1 cellular context compared by ENCODE assay signal in the genomic region with DNA sequence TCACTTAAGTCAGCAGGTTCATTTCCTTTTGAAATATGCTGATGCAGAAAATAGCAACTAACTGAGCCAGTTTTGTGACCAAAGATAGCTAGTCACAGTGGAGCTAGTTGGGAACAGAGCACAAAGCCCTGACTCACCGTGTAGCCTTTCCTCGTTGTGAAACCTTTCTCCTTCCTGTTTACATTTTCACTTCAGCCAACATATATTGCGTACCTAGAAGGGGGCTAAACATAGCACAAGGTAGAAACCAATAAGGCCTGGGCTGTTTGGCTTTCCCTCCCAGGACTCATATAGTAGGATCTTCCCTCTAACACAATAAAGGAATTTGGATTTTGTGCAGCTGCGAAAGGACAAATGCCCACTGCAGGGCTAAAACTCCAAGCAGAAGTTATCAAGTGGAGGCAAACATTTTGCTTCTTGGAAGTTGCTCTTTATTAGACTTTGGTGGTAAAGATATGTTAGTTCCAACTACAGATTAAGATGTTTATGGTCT.
TF ChIP-seq lines count a peak whose summit lies in the region.

No MANE protein-coding gene starts in this region.

TF ChIP-seq in HepG2, 621 proteins besides CTCF, POLR2A, EP300 and RAD21 (continued from another document and continues in another):
- TF ChIP-seq, protein P1, sequence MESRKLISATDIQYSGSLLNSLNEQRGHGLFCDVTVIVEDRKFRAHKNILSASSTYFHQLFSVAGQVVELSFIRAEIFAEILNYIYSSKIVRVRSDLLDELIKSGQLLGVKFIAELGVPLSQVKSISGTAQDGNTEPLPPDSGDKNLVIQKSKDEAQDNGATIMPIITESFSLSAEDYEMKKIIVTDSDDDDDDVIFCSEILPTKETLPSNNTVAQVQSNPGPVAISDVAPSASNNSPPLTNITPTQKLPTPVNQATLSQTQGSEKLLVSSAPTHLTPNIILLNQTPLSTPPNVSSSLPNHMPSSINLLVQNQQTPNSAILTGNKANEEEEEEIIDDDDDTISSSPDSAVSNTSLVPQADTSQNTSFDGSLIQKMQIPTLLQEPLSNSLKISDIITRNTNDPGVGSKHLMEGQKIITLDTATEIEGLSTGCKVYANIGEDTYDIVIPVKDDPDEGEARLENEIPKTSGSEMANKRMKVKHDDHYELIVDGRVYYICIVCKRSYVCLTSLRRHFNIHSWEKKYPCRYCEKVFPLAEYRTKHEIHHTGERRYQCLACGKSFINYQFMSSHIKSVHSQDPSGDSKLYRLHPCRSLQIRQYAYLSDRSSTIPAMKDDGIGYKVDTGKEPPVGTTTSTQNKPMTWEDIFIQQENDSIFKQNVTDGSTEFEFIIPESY (CRISPR knock-in tag; IDR thresholded peaks at IDR 0.05): peak; percentile 54
- TF ChIP-seq, protein P2, sequence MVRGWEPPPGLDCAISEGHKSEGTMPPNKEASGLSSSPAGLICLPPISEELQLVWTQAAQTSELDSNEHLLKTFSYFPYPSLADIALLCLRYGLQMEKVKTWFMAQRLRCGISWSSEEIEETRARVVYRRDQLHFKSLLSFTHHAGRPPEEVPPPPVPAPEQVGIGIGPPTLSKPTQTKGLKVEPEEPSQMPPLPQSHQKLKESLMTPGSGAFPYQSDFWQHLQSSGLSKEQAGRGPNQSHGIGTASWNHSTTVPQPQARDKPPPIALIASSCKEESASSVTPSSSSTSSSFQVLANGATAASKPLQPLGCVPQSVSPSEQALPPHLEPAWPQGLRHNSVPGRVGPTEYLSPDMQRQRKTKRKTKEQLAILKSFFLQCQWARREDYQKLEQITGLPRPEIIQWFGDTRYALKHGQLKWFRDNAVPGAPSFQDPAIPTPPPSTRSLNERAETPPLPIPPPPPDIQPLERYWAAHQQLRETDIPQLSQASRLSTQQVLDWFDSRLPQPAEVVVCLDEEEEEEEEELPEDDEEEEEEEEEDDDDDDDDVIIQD (CRISPR knock-in tag; IDR thresholded peaks at IDR 0.05; ENCODE audit: low read depth): peak; percentile 91
- TF ChIP-seq, protein P3, sequence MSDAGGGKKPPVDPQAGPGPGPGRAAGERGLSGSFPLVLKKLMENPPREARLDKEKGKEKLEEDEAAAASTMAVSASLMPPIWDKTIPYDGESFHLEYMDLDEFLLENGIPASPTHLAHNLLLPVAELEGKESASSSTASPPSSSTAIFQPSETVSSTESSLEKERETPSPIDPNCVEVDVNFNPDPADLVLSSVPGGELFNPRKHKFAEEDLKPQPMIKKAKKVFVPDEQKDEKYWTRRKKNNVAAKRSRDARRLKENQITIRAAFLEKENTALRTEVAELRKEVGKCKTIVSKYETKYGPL (CRISPR knock-in tag; IDR thresholded peaks at IDR 0.05): no peak
- TF ChIP-seq ONECUT2 (CRISPR knock-in tag; IDR thresholded peaks at IDR 0.05) (no peak), TAF1 (CRISPR knock-in tag; IDR thresholded peaks at IDR 0.05) (peak; percentile 43; the same call in 1 of the 2 replicates), ELF3 (CRISPR knock-in tag; IDR thresholded peaks at IDR 0.05) (peak; percentile 99), ZBTB21 (CRISPR knock-in tag; IDR thresholded peaks at IDR 0.05) (peak; percentile 74; the same call in 1 of the 2 replicates), ZNF878 (CRISPR knock-in tag; IDR thresholded peaks at IDR 0.05) (peak; percentile 81; the same call in 1 of the 2 replicates), ZKSCAN8 (CRISPR knock-in tag; IDR thresholded peaks at IDR 0.05; ENCODE audit: borderline replicate concordance) (peak; percentile 97), CBFB (CRISPR knock-in tag; IDR thresholded peaks at IDR 0.05) (no peak), AKAP8 (CRISPR knock-in tag; IDR thresholded peaks at IDR 0.05) (no peak), FOXP1 (IDR thresholded peaks at IDR 0.05) (peak; percentile 98), FOXP1 (CRISPR knock-in tag; IDR thresholded peaks at IDR 0.05) (peak; percentile 99), NR2F6 (IDR thresholded peaks at IDR 0.05) (peak; percentile 63), NR2F6 (CRISPR knock-in tag; IDR thresholded peaks at IDR 0.05) (peak; percentile 82), ATF7 (IDR thresholded peaks at IDR 0.05) (peak; percentile 21; the same call in 1 of the 2 replicates), ATF7 (CRISPR knock-in tag; IDR thresholded peaks at IDR 0.05) (no peak; the same call in 1 of the 2 replicates), ZMYM4 (CRISPR knock-in tag; IDR thresholded peaks at IDR 0.05) (peak; percentile 86), SUZ12 (IDR thresholded peaks at IDR 0.05; ENCODE audit: low read depth, low read length) (no peak), POLR2G (IDR thresholded peaks at IDR 0.05; ENCODE audit: low read depth, low read length) (peak; percentile 67), SIN3B (IDR thresholded peaks at IDR 0.05; ENCODE audit: low read length) (peak; percentile 35; the same call in 1 of the 2 replicates), ZNF816 (CRISPR knock-in tag; IDR thresholded peaks at IDR 0.05; ENCODE audit: borderline replicate concordance) (peak; percentile 84)
- TF ChIP-seq, protein P4, sequence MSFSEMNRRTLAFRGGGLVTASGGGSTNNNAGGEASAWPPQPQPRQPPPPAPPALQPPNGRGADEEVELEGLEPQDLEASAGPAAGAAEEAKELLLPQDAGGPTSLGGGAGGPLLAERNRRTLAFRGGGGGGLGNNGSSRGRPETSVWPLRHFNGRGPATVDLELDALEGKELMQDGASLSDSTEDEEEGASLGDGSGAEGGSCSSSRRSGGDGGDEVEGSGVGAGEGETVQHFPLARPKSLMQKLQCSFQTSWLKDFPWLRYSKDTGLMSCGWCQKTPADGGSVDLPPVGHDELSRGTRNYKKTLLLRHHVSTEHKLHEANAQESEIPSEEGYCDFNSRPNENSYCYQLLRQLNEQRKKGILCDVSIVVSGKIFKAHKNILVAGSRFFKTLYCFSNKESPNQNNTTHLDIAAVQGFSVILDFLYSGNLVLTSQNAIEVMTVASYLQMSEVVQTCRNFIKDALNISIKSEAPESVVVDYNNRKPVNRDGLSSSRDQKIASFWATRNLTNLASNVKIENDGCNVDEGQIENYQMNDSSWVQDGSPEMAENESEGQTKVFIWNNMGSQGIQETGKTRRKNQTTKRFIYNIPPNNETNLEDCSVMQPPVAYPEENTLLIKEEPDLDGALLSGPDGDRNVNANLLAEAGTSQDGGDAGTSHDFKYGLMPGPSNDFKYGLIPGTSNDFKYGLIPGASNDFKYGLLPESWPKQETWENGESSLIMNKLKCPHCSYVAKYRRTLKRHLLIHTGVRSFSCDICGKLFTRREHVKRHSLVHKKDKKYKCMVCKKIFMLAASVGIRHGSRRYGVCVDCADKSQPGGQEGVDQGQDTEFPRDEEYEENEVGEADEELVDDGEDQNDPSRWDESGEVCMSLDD (CRISPR knock-in tag; IDR thresholded peaks at IDR 0.05; ENCODE audit: borderline replicate concordance): peak; percentile 37; the same call in 1 of the 2 replicates
- TF ChIP-seq, protein P5, sequence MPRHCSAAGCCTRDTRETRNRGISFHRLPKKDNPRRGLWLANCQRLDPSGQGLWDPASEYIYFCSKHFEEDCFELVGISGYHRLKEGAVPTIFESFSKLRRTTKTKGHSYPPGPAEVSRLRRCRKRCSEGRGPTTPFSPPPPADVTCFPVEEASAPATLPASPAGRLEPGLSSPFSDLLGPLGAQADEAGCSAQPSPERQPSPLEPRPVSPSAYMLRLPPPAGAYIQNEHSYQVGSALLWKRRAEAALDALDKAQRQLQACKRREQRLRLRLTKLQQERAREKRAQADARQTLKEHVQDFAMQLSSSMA (CRISPR knock-in tag; IDR thresholded peaks at IDR 0.05): no peak
- TF ChIP-seq, protein P6, sequence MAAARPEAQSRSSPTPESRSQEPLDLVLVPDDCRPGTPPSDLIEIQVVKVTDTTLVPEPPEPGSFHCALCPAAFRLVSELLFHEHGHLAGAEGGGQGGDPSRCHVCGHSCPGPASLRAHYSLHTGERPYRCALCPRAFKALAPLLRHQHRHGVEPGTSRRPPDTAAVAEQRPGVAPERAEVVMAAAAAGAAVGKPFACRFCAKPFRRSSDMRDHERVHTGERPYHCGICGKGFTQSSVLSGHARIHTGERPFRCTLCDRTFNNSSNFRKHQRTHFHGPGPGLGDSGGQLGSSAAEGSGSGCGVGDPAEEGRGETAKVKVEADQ (CRISPR knock-in tag; IDR thresholded peaks at IDR 0.05; ENCODE audit: borderline replicate concordance): 0 out of 2 replicates have a peak, but pooled peaks have one; percentile 23
- TF ChIP-seq, protein P7, sequence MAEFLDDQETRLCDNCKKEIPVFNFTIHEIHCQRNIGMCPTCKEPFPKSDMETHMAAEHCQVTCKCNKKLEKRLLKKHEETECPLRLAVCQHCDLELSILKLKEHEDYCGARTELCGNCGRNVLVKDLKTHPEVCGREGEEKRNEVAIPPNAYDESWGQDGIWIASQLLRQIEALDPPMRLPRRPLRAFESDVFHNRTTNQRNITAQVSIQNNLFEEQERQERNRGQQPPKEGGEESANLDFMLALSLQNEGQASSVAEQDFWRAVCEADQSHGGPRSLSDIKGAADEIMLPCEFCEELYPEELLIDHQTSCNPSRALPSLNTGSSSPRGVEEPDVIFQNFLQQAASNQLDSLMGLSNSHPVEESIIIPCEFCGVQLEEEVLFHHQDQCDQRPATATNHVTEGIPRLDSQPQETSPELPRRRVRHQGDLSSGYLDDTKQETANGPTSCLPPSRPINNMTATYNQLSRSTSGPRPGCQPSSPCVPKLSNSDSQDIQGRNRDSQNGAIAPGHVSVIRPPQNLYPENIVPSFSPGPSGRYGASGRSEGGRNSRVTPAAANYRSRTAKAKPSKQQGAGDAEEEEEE (CRISPR knock-in tag; IDR thresholded peaks at IDR 0.05; ENCODE audit: borderline replicate concordance): no peak; the same call in 1 of the 2 replicates
- TF ChIP-seq, protein P8, sequence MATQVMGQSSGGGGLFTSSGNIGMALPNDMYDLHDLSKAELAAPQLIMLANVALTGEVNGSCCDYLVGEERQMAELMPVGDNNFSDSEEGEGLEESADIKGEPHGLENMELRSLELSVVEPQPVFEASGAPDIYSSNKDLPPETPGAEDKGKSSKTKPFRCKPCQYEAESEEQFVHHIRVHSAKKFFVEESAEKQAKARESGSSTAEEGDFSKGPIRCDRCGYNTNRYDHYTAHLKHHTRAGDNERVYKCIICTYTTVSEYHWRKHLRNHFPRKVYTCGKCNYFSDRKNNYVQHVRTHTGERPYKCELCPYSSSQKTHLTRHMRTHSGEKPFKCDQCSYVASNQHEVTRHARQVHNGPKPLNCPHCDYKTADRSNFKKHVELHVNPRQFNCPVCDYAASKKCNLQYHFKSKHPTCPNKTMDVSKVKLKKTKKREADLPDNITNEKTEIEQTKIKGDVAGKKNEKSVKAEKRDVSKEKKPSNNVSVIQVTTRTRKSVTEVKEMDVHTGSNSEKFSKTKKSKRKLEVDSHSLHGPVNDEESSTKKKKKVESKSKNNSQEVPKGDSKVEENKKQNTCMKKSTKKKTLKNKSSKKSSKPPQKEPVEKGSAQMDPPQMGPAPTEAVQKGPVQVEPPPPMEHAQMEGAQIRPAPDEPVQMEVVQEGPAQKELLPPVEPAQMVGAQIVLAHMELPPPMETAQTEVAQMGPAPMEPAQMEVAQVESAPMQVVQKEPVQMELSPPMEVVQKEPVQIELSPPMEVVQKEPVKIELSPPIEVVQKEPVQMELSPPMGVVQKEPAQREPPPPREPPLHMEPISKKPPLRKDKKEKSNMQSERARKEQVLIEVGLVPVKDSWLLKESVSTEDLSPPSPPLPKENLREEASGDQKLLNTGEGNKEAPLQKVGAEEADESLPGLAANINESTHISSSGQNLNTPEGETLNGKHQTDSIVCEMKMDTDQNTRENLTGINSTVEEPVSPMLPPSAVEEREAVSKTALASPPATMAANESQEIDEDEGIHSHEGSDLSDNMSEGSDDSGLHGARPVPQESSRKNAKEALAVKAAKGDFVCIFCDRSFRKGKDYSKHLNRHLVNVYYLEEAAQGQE (IDR thresholded peaks at IDR 0.05; ENCODE audit: borderline replicate concordance in 1 of 2, low read depth in 1 of 2, low read length in 2 of 2): peak in 1 of 2 experiments; percentile 74; a peak in 1 of 4 replicates
- TF ChIP-seq, protein P9, sequence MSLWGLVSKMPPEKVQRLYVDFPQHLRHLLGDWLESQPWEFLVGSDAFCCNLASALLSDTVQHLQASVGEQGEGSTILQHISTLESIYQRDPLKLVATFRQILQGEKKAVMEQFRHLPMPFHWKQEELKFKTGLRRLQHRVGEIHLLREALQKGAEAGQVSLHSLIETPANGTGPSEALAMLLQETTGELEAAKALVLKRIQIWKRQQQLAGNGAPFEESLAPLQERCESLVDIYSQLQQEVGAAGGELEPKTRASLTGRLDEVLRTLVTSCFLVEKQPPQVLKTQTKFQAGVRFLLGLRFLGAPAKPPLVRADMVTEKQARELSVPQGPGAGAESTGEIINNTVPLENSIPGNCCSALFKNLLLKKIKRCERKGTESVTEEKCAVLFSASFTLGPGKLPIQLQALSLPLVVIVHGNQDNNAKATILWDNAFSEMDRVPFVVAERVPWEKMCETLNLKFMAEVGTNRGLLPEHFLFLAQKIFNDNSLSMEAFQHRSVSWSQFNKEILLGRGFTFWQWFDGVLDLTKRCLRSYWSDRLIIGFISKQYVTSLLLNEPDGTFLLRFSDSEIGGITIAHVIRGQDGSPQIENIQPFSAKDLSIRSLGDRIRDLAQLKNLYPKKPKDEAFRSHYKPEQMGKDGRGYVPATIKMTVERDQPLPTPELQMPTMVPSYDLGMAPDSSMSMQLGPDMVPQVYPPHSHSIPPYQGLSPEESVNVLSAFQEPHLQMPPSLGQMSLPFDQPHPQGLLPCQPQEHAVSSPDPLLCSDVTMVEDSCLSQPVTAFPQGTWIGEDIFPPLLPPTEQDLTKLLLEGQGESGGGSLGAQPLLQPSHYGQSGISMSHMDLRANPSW (CRISPR knock-in tag; IDR thresholded peaks at IDR 0.05; ENCODE audit: borderline replicate concordance): 0 out of 2 replicates have a peak, but pooled peaks have one; percentile 65
- TF ChIP-seq, protein P10, sequence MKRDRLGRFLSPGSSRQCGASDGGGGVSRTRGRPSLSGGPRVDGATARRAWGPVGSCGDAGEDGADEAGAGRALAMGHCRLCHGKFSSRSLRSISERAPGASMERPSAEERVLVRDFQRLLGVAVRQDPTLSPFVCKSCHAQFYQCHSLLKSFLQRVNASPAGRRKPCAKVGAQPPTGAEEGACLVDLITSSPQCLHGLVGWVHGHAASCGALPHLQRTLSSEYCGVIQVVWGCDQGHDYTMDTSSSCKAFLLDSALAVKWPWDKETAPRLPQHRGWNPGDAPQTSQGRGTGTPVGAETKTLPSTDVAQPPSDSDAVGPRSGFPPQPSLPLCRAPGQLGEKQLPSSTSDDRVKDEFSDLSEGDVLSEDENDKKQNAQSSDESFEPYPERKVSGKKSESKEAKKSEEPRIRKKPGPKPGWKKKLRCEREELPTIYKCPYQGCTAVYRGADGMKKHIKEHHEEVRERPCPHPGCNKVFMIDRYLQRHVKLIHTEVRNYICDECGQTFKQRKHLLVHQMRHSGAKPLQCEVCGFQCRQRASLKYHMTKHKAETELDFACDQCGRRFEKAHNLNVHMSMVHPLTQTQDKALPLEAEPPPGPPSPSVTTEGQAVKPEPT (CRISPR knock-in tag; IDR thresholded peaks at IDR 0.05; ENCODE audit: low read depth): no peak
- TF ChIP-seq, protein P11, sequence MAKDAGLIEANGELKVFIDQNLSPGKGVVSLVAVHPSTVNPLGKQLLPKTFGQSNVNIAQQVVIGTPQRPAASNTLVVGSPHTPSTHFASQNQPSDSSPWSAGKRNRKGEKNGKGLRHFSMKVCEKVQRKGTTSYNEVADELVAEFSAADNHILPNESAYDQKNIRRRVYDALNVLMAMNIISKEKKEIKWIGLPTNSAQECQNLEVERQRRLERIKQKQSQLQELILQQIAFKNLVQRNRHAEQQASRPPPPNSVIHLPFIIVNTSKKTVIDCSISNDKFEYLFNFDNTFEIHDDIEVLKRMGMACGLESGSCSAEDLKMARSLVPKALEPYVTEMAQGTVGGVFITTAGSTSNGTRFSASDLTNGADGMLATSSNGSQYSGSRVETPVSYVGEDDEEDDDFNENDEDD (CRISPR knock-in tag; IDR thresholded peaks at IDR 0.05; ENCODE audit: borderline replicate concordance): peak; percentile 75; the same call in 1 of the 2 replicates
